Comparison of ENCODE assay signal across 32 cellular contexts in the genomic region with DNA sequence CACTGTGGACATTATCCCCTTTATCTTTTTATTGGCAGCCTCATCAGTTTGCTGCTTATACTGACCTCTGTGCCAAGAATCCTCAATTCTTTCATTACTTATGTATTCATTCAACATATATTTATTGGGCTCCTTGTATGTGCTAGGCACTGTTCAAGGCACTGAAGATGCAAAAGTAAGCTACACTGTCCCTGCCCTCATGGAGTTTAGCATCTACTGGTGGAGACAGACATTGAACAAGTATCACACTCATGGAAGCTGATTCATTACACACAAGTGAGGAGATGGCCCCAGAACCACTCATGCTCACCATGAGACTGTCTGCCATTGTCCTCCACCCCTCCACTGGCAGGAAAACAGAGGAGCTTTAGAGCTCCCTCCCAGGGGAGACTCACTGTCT. TPM values are rescaled to one million over a fixed set of nuclear protein-coding genes. Genes with fewer than 3 reads are reported as not detected.
DNase-seq lines count a peak whose midpoint lies in the region; ATAC-seq lines count a peak whose summit lies in the region.
"Had no signal": no experiment of that assay in that cellular context is flagged by ENCODE, and none has a peak within 500 bp of the region (broad histone marks: within the 10 kb centered on the region; RNA-seq: fewer than 3 reads in every experiment).

No MANE protein-coding gene starts in this region.

- H3K14ac ChIP-seq in mesenchymal stem cell (ENCODE audit: low read length in 2 of 2) = no peak overlapping the region

- no peaks in the 10 kb centered on the region for H3K9me3 ChIP-seq in SK-N-MC (ENCODE audit: low read depth, low read length)
- H3K9me3 ChIP-seq in mesenchymal stem cell (ENCODE audit: control insufficient read depth, low read length) = no peaks in the 10 kb centered on the region
- H3K9me3 ChIP-seq: adrenal gland, body of pancreas, esophagus squamous epithelium, lower lobe of right lung, MG63, mucosa of descending colon, ovary had no signal

- H4K8ac ChIP-seq in mesenchymal stem cell (ENCODE audit: low read length) = no peak overlapping the region

- no peak overlapping the region for H3K4me2 ChIP-seq in mesenchymal stem cell (ENCODE audit: low read length, poor library complexity, severe bottlenecking)
- H3K4me2 ChIP-seq: smooth muscle cell had no signal

- no peaks in the 10 kb centered on the region for H3K4me1 ChIP-seq in mesenchymal stem cell (ENCODE audit: control insufficient read depth, insufficient read depth, low read depth, low read length)
- H3K4me1 ChIP-seq: body of pancreas had no signal

- no peak overlapping the region for H2BK5ac ChIP-seq in mesenchymal stem cell (ENCODE audit: low read depth, low read length, poor library complexity, severe bottlenecking)

- H3K18ac ChIP-seq in mesenchymal stem cell (ENCODE audit: low read depth in 1 of 2, low read length in 2 of 2) = peak overlapping the region; percentile 58 to 77

- no peak overlapping the region for H3K23ac ChIP-seq in mesenchymal stem cell (ENCODE audit: low read length in 2 of 2)

- no peaks in the 10 kb centered on the region for H3K36me3 Mint-ChIP-seq in stimulated activated memory B cell treated with anti-CD40 and anti-IgM and Interleukin-4, amounts not matched to agents 10 μg/mL and 1 μg/mL and 100 μg/mL, for 72 hours
- H3K36me3 Mint-ChIP-seq: CD4-positive, CD25-positive, alpha-beta regulatory T cell; natural killer cell treated with Interleukin-12 subunit alpha and Interleukin-12 subunit beta and Interleukin-15 and Interleukin-18, amount 100 ng/mL, for 72 hours; type B pancreatic cell had no signal

- no peaks in the 10 kb centered on the region for H3K4me1 Mint-ChIP-seq in stimulated activated memory B cell treated with anti-CD40 and anti-IgM and Interleukin-4, amounts not matched to agents 10 μg/mL and 1 μg/mL and 100 μg/mL, for 72 hours
- H3K4me1 Mint-ChIP-seq: CD4-positive, CD25-positive, alpha-beta regulatory T cell; central memory CD8-positive, alpha-beta T cell had no signal

- H3K9ac ChIP-seq in SK-N-MC (ENCODE audit: insufficient read length) (no peak overlapping the region), mesenchymal stem cell (ENCODE audit: low read length) (peak overlapping the region; percentile 46)

- no peaks in the 10 kb centered on the region for H3K79me1 ChIP-seq in mesenchymal stem cell (replicated peaks; ENCODE audit: low read length, poor library complexity, severe bottlenecking)

- no peak overlapping the region for H3K4me3 Mint-ChIP-seq in stimulated activated memory B cell treated with anti-CD40 and anti-IgM and Interleukin-4, amounts not matched to agents 10 μg/mL and 1 μg/mL and 100 μg/mL, for 72 hours
- H3K4me3 Mint-ChIP-seq: activated naive CD4-positive, alpha-beta T cell treated with anti-CD3 and anti-CD28 coated beads for 36 hours; CD4-positive, CD25-positive, alpha-beta regulatory T cell; central memory CD8-positive, alpha-beta T cell; natural killer cell treated with Interleukin-12 subunit alpha and Interleukin-12 subunit beta and Interleukin-15 and Interleukin-18, amount 100 ng/mL, for 72 hours; type B pancreatic cell had no signal

- H3K27ac ChIP-seq in SK-N-MC (peak overlapping the region; percentile 69; the same call in 1 of the 2 replicates), mesenchymal stem cell (ENCODE audit: low read length, poor library complexity, severe bottlenecking) (no peak overlapping the region)
- H3K27ac ChIP-seq: body of pancreas, lower lobe of right lung, ovary had no signal

- H2BK12ac ChIP-seq in mesenchymal stem cell (ENCODE audit: low read length in 2 of 2) = peak overlapping the region in 1 of 2 experiments; percentile 45

- H3K36me3 ChIP-seq in SK-N-MC (ENCODE audit: insufficient read depth, low read length) (no peaks in the 10 kb centered on the region), mesenchymal stem cell (ENCODE audit: control insufficient read depth in 1 of 2, insufficient read depth in 2 of 2, low read depth in 1 of 2, low read length in 2 of 2) (no peaks in the 10 kb centered on the region)
- H3K36me3 ChIP-seq: adrenal gland, esophagus squamous epithelium, lower lobe of right lung, MG63, ovary had no signal

- peak overlapping the region in 1 of 2 experiments; percentile 47 for H3K4ac ChIP-seq in mesenchymal stem cell (ENCODE audit: low read depth in 1 of 2, low read length in 2 of 2)

- no peak overlapping the region for H4K91ac ChIP-seq in mesenchymal stem cell (ENCODE audit: low read length)

- peak; percentile 18 for DNase-seq in COLO829 (ENCODE audit: low spot score)
- no peak for DNase-seq in SK-N-MC (ENCODE audit: low read depth, low spot score)
- no peak for DNase-seq in mesenchymal stem cell
- DNase-seq in SHP77 treated with DMSO at 0.1 percent for 48 hours (lab: John Stamatoyannopoulos, UW) = no peak
- no peak for DNase-seq in DMS53 (lab: John Stamatoyannopoulos, UW)
- no peak for DNase-seq in globus pallidus (ENCODE audit: low spot score)
- no peak for DNase-seq in GM19240 (ENCODE audit: insufficient read length, low spot score)
- DNase-seq: activated CD4-positive, alpha-beta T cell treated with anti-CD3 and anti-CD28 coated beads, Interleukin-2, amount 50 U/mL, for 48 hours; activated CD4-positive, CD25-positive, alpha-beta regulatory T cell treated with anti-CD3 and anti-CD28 coated beads, Interleukin-2, amount 50 U/mL, for 72 hours; activated CD8-positive, alpha-beta memory T cell treated with anti-CD3 and anti-CD28 coated beads, Interleukin-2, amount 50 U/mL, for 4 hours; activated naive CD4-positive, alpha-beta T cell treated with anti-CD3 and anti-CD28 coated beads for 36 hours; adrenal gland; AML-193; body of pancreas; CD4-positive, CD25-positive, alpha-beta regulatory T cell; dorsolateral prefrontal cortex; esophagus squamous epithelium; KG1; lower lobe of right lung; MG63; mucosa of descending colon; NCI-H1105 treated with DMSO at 0.1 percent for 48 hours; NCI-H2029; NCI-H524 treated with DMSO at 0.1 percent for 48 hours; ovary; stimulated activated CD4-positive, alpha-beta T cell treated with anti-CD3 and anti-CD28 coated beads, Interleukin-1b, Interleukin-23, amount 100 ng/mL, for 48 hours; T-helper 2 cell had no signal

- peaks cover 6% of the 10 kb centered on the region for H3K9me3 Mint-ChIP-seq in stimulated activated memory B cell treated with anti-CD40 and anti-IgM and Interleukin-4, amounts not matched to agents 10 μg/mL and 1 μg/mL and 100 μg/mL, for 72 hours
- H3K9me3 Mint-ChIP-seq: activated naive CD4-positive, alpha-beta T cell treated with anti-CD3 and anti-CD28 coated beads for 36 hours; central memory CD8-positive, alpha-beta T cell; natural killer cell treated with Interleukin-12 subunit alpha and Interleukin-12 subunit beta and Interleukin-15 and Interleukin-18, amount 100 ng/mL, for 72 hours had no signal

- H3K27me3 ChIP-seq in mesenchymal stem cell (ENCODE audit: control insufficient read depth in 1 of 2, insufficient read depth in 1 of 2, low read length in 2 of 2) = no peaks in the 10 kb centered on the region
- H3K27me3 ChIP-seq: adrenal gland, body of pancreas, esophagus squamous epithelium, MG63, ovary had no signal

- H2AFZ ChIP-seq in mesenchymal stem cell (ENCODE audit: low read depth, low read length) = no peak overlapping the region

- H2BK120ac ChIP-seq in mesenchymal stem cell (ENCODE audit: low read depth, low read length) = no peak overlapping the region

- H3K4me3 ChIP-seq in SK-N-MC (no peak overlapping the region), mesenchymal stem cell (ENCODE audit: insufficient read depth in 1 of 2, low read depth in 1 of 2, low read length in 2 of 2) (no peak overlapping the region)
- H3K4me3 ChIP-seq: adrenal gland, body of pancreas, dorsolateral prefrontal cortex, esophagus squamous epithelium, lower lobe of right lung, MG63, mucosa of descending colon, ovary, smooth muscle cell had no signal

- H3K27ac Mint-ChIP-seq in stimulated activated memory B cell treated with anti-CD40 and anti-IgM and Interleukin-4, amounts not matched to agents 10 μg/mL and 1 μg/mL and 100 μg/mL, for 72 hours = no peak overlapping the region
- H3K27ac Mint-ChIP-seq: activated naive CD4-positive, alpha-beta T cell treated with anti-CD3 and anti-CD28 coated beads for 36 hours; CD4-positive, CD25-positive, alpha-beta regulatory T cell; natural killer cell treated with Interleukin-12 subunit alpha and Interleukin-12 subunit beta and Interleukin-15 and Interleukin-18, amount 100 ng/mL, for 72 hours; type B pancreatic cell had no signal

- ATAC-seq in stimulated activated memory B cell treated with anti-CD40 and anti-IgM and Interleukin-4, amounts not matched to agents 10 μg/mL and 1 μg/mL and 100 μg/mL, for 72 hours = peak; percentile 21

- no peak overlapping the region for H2AK5ac ChIP-seq in mesenchymal stem cell (ENCODE audit: low read length, severe bottlenecking)

- no peak overlapping the region for H2BK15ac ChIP-seq in mesenchymal stem cell (ENCODE audit: low read depth, poor library complexity, severe bottlenecking)

- peaks cover 37% of the 10 kb centered on the region for H3K27me3 Mint-ChIP-seq in stimulated activated memory B cell treated with anti-CD40 and anti-IgM and Interleukin-4, amounts not matched to agents 10 μg/mL and 1 μg/mL and 100 μg/mL, for 72 hours
- H3K27me3 Mint-ChIP-seq: type B pancreatic cell had no signal

RNA-seq across cellular contexts. Expression of a gene that starts 45.2 kb away (rescaled TPM):
- 7.2 TPM for polyA plus RNA-seq in mesenchymal stem cell (2013, experiment 1 of 2)
- 8.0 TPM for polyA plus RNA-seq in mesenchymal stem cell (2013, experiment 2 of 2)
